ENCODE assay signal across 1 cellular context in the genomic region with DNA sequence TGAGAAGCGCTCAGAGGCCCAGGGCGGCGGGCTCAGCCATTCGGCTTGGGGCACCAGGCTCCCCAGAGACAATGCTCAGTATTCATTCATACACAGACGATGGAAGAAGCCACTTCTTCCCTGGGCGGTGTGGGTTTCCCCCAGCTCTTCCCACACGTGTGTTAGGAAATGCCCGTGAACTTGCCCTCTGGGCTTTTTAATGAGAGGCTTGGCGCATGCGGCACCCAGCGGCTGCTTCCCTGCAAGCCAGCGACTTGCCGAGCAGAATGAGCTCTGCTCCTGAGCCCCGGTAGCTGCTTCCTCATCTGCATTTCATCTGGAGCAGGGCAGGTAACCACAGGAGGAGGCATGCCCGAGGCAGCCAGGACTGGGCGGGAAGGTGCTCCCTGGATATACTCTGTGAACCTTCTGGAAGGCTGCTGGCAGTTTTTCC.
TF ChIP-seq lines count a peak whose summit lies in the region.

No MANE protein-coding gene starts in this region.

TF ChIP-seq in HepG2, 621 proteins besides CTCF, POLR2A, EP300 and RAD21 (continued from another document and continues in another):
- TF ChIP-seq, protein P1, sequence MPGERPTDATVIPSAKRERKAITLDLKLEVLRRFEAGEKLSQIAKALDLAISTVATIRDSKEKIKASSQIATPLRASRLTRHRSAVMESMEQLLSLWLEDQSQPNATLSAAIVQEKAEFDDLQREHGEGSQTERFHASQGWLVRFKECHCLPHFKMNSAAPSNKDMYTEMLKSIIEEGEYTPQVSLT (CRISPR knock-in tag; IDR thresholded peaks at IDR 0.05; ENCODE audit: borderline replicate concordance, low read depth), result no peak
- TF ChIP-seq BORCS8-MEF2B (CRISPR knock-in tag; IDR thresholded peaks at IDR 0.05) (no peak), JUNB (CRISPR knock-in tag; IDR thresholded peaks at IDR 0.05; ENCODE audit: borderline replicate concordance) (no peak), TMF1 (CRISPR knock-in tag; IDR thresholded peaks at IDR 0.05; ENCODE audit: low read depth) (no peak), SMAD1 (CRISPR knock-in tag; IDR thresholded peaks at IDR 0.05; ENCODE audit: borderline replicate concordance, low read depth) (no peak), ZNF841 (CRISPR knock-in tag; IDR thresholded peaks at IDR 0.05; ENCODE audit: borderline replicate concordance) (no peak), ZSCAN20 (CRISPR knock-in tag; IDR thresholded peaks at IDR 0.05; ENCODE audit: borderline replicate concordance) (no peak), RBAK (CRISPR knock-in tag; IDR thresholded peaks at IDR 0.05) (no peak), PHF21A (CRISPR knock-in tag; IDR thresholded peaks at IDR 0.05) (no peak), ZBTB38 (CRISPR knock-in tag; IDR thresholded peaks at IDR 0.05) (no peak), ZNF20 (CRISPR knock-in tag; IDR thresholded peaks at IDR 0.05) (no peak), ZFP41 (CRISPR knock-in tag; IDR thresholded peaks at IDR 0.05; ENCODE audit: borderline replicate concordance) (no peak), MAFF (IDR thresholded peaks at IDR 0.05; ENCODE audit: low read depth, low read length) (no peak), GTF3A (CRISPR knock-in tag; conservative IDR thresholded peaks at IDR 0.05) (no peak), SMAD3 (CRISPR knock-in tag; IDR thresholded peaks at IDR 0.05) (no peak), KDM6A (CRISPR knock-in tag; IDR thresholded peaks at IDR 0.05; ENCODE audit: low read depth) (no peak), PHB2 (IDR thresholded peaks at IDR 0.05; ENCODE audit: partially characterized antibody) (no peak), TAF15 (IDR thresholded peaks at IDR 0.05; ENCODE audit: low read depth, low read length, poor library complexity, severe bottlenecking) (no peak), ZNF256 (CRISPR knock-in tag; conservative IDR thresholded peaks at IDR 0.05) (no peak), TBL1XR1 (IDR thresholded peaks at IDR 0.05; ENCODE audit: borderline replicate concordance, low read length, partially characterized antibody) (no peak), ZNF766 (CRISPR knock-in tag; IDR thresholded peaks at IDR 0.05; ENCODE audit: borderline replicate concordance) (no peak), RBM39 (IDR thresholded peaks at IDR 0.05; ENCODE audit: low read depth, low read length, poor library complexity, severe bottlenecking) (no peak), NFATC3 (CRISPR knock-in tag; IDR thresholded peaks at IDR 0.05) (no peak), SRY (CRISPR knock-in tag; IDR thresholded peaks at IDR 0.05) (no peak), CEBPB (IDR thresholded peaks at IDR 0.05; ENCODE audit: borderline replicate concordance, low read depth, low read length) (no peak), ZNF430 (CRISPR knock-in tag; IDR thresholded peaks at IDR 0.05) (0 out of 2 replicates have a peak, but pooled peaks have one; percentile 57), ZNF143 (CRISPR knock-in tag; IDR thresholded peaks at IDR 0.05) (no peak), KDM2A (CRISPR knock-in tag; IDR thresholded peaks at IDR 0.05; ENCODE audit: borderline replicate concordance, low read depth) (0 out of 2 replicates have a peak, but pooled peaks have one; percentile 23), GATAD1 (CRISPR knock-in tag; IDR thresholded peaks at IDR 0.05) (no peak), TRIM24 (CRISPR knock-in tag; IDR thresholded peaks at IDR 0.05) (no peak), DR1 (CRISPR knock-in tag; IDR thresholded peaks at IDR 0.05) (no peak)
- TF ChIP-seq, protein P2, sequence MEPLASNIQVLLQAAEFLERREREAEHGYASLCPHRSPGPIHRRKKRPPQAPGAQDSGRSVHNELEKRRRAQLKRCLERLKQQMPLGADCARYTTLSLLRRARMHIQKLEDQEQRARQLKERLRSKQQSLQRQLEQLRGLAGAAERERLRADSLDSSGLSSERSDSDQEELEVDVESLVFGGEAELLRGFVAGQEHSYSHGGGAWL (CRISPR knock-in tag; IDR thresholded peaks at IDR 0.05), result no peak
- TF ChIP-seq, protein P3, sequence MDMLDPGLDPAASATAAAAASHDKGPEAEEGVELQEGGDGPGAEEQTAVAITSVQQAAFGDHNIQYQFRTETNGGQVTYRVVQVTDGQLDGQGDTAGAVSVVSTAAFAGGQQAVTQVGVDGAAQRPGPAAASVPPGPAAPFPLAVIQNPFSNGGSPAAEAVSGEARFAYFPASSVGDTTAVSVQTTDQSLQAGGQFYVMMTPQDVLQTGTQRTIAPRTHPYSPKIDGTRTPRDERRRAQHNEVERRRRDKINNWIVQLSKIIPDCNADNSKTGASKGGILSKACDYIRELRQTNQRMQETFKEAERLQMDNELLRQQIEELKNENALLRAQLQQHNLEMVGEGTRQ (IDR thresholded peaks at IDR 0.05; ENCODE audit: low read depth, low read length), result no peak
- TF ChIP-seq, protein P3 (CRISPR knock-in tag; IDR thresholded peaks at IDR 0.05; ENCODE audit: borderline replicate concordance), result no peak
- TF ChIP-seq, protein P4, sequence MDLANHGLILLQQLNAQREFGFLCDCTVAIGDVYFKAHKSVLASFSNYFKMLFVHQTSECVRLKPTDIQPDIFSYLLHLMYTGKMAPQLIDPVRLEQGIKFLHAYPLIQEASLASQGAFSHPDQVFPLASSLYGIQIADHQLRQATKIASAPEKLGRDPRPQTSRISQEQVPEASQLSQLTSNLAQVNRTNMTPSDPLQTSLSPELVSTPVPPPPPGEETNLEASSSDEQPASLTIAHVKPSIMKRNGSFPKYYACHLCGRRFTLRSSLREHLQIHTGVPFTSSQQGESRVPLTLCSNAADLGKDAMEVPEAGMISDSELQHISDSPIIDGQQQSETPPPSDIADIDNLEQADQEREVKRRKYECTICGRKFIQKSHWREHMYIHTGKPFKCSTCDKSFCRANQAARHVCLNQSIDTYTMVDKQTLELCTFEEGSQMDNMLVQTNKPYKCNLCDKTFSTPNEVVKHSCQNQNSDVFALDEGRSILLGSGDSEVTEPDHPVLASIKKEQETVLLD (CRISPR knock-in tag; IDR thresholded peaks at IDR 0.05; ENCODE audit: low read depth), result no peak
- TF ChIP-seq, protein P5, sequence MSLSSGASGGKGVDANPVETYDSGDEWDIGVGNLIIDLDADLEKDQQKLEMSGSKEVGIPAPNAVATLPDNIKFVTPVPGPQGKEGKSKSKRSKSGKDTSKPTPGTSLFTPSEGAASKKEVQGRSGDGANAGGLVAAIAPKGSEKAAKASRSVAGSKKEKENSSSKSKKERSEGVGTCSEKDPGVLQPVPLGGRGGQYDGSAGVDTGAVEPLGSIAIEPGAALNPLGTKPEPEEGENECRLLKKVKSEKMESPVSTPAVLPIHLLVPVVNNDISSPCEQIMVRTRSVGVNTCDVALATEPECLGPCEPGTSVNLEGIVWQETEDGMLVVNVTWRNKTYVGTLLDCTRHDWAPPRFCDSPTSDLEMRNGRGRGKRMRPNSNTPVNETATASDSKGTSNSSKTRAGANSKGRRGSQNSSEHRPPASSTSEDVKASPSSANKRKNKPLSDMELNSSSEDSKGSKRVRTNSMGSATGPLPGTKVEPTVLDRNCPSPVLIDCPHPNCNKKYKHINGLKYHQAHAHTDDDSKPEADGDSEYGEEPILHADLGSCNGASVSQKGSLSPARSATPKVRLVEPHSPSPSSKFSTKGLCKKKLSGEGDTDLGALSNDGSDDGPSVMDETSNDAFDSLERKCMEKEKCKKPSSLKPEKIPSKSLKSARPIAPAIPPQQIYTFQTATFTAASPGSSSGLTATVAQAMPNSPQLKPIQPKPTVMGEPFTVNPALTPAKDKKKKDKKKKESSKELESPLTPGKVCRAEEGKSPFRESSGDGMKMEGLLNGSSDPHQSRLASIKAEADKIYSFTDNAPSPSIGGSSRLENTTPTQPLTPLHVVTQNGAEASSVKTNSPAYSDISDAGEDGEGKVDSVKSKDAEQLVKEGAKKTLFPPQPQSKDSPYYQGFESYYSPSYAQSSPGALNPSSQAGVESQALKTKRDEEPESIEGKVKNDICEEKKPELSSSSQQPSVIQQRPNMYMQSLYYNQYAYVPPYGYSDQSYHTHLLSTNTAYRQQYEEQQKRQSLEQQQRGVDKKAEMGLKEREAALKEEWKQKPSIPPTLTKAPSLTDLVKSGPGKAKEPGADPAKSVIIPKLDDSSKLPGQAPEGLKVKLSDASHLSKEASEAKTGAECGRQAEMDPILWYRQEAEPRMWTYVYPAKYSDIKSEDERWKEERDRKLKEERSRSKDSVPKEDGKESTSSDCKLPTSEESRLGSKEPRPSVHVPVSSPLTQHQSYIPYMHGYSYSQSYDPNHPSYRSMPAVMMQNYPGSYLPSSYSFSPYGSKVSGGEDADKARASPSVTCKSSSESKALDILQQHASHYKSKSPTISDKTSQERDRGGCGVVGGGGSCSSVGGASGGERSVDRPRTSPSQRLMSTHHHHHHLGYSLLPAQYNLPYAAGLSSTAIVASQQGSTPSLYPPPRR (CRISPR knock-in tag; IDR thresholded peaks at IDR 0.05; ENCODE audit: borderline replicate concordance), result no peak
- TF ChIP-seq, protein P6, sequence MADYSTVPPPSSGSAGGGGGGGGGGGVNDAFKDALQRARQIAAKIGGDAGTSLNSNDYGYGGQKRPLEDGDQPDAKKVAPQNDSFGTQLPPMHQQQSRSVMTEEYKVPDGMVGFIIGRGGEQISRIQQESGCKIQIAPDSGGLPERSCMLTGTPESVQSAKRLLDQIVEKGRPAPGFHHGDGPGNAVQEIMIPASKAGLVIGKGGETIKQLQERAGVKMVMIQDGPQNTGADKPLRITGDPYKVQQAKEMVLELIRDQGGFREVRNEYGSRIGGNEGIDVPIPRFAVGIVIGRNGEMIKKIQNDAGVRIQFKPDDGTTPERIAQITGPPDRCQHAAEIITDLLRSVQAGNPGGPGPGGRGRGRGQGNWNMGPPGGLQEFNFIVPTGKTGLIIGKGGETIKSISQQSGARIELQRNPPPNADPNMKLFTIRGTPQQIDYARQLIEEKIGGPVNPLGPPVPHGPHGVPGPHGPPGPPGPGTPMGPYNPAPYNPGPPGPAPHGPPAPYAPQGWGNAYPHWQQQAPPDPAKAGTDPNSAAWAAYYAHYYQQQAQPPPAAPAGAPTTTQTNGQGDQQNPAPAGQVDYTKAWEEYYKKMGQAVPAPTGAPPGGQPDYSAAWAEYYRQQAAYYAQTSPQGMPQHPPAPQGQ (CRISPR knock-in tag; IDR thresholded peaks at IDR 0.05; ENCODE audit: borderline replicate concordance), result no peak
- TF ChIP-seq, protein P7, sequence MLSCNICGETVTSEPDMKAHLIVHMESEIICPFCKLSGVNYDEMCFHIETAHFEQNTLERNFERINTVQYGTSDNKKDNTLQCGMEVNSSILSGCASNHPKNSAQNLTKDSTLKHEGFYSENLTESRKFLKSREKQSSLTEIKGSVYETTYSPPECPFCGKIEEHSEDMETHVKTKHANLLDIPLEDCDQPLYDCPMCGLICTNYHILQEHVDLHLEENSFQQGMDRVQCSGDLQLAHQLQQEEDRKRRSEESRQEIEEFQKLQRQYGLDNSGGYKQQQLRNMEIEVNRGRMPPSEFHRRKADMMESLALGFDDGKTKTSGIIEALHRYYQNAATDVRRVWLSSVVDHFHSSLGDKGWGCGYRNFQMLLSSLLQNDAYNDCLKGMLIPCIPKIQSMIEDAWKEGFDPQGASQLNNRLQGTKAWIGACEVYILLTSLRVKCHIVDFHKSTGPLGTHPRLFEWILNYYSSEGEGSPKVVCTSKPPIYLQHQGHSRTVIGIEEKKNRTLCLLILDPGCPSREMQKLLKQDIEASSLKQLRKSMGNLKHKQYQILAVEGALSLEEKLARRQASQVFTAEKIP (CRISPR knock-in tag; IDR thresholded peaks at IDR 0.05; ENCODE audit: borderline replicate concordance), result no peak
- TF ChIP-seq, protein P8, sequence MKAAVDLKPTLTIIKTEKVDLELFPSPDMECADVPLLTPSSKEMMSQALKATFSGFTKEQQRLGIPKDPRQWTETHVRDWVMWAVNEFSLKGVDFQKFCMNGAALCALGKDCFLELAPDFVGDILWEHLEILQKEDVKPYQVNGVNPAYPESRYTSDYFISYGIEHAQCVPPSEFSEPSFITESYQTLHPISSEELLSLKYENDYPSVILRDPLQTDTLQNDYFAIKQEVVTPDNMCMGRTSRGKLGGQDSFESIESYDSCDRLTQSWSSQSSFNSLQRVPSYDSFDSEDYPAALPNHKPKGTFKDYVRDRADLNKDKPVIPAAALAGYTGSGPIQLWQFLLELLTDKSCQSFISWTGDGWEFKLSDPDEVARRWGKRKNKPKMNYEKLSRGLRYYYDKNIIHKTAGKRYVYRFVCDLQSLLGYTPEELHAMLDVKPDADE (CRISPR knock-in tag; IDR thresholded peaks at IDR 0.05), result no peak
- TF ChIP-seq, protein P9, sequence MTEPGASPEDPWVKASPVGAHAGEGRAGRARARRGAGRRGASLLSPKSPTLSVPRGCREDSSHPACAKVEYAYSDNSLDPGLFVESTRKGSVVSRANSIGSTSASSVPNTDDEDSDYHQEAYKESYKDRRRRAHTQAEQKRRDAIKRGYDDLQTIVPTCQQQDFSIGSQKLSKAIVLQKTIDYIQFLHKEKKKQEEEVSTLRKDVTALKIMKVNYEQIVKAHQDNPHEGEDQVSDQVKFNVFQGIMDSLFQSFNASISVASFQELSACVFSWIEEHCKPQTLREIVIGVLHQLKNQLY (CRISPR knock-in tag; IDR thresholded peaks at IDR 0.05), result no peak
- TF ChIP-seq, protein P10, sequence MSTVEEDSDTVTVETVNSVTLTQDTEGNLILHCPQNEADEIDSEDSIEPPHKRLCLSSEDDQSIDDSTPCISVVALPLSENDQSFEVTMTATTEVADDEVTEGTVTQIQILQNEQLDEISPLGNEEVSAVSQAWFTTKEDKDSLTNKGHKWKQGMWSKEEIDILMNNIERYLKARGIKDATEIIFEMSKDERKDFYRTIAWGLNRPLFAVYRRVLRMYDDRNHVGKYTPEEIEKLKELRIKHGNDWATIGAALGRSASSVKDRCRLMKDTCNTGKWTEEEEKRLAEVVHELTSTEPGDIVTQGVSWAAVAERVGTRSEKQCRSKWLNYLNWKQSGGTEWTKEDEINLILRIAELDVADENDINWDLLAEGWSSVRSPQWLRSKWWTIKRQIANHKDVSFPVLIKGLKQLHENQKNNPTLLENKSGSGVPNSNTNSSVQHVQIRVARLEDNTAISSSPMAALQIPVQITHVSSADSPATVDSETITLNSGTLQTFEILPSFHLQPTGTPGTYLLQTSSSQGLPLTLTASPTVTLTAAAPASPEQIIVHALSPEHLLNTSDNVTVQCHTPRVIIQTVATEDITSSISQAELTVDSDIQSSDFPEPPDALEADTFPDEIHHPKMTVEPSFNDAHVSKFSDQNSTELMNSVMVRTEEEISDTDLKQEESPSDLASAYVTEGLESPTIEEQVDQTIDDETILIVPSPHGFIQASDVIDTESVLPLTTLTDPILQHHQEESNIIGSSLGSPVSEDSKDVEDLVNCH (CRISPR knock-in tag; IDR thresholded peaks at IDR 0.05), result no peak
- TF ChIP-seq, protein P11, sequence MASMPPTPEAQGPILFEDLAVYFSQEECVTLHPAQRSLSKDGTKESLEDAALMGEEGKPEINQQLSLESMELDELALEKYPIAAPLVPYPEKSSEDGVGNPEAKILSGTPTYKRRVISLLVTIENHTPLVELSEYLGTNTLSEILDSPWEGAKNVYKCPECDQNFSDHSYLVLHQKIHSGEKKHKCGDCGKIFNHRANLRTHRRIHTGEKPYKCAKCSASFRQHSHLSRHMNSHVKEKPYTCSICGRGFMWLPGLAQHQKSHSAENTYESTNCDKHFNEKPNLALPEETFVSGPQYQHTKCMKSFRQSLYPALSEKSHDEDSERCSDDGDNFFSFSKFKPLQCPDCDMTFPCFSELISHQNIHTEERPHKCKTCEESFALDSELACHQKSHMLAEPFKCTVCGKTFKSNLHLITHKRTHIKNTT (CRISPR knock-in tag; IDR thresholded peaks at IDR 0.05), result no peak
